ENCODE assay signal across 2 cellular contexts in genomic region chr12:32666510-32666909, GRCh38.
TF ChIP-seq lines count a peak whose summit lies in the region.

No MANE protein-coding gene starts in this region.

TF ChIP-seq in HepG2, 621 proteins besides CTCF, POLR2A, EP300 and RAD21:
- TF ChIP-seq ZNF552 (CRISPR knock-in tag; IDR thresholded peaks at IDR 0.05; ENCODE audit: borderline replicate concordance) (no peak), ATM (IDR thresholded peaks at IDR 0.05; ENCODE audit: borderline replicate concordance) (no peak), SIN3A (IDR thresholded peaks at IDR 0.05; ENCODE audit: borderline replicate concordance, low read depth, low read length) (no peak), ZBTB10 (CRISPR knock-in tag; IDR thresholded peaks at IDR 0.05; ENCODE audit: borderline replicate concordance) (no peak), ZBTB39 (CRISPR knock-in tag; IDR thresholded peaks at IDR 0.05) (no peak), ZNF547 (CRISPR knock-in tag; IDR thresholded peaks at IDR 0.05) (no peak), FIP1L1 (IDR thresholded peaks at IDR 0.05; ENCODE audit: borderline replicate concordance, insufficient read depth, low read depth, low read length) (no peak), RFXAP (CRISPR knock-in tag; IDR thresholded peaks at IDR 0.05; ENCODE audit: borderline replicate concordance) (no peak), ZKSCAN8 (CRISPR knock-in tag; IDR thresholded peaks at IDR 0.05; ENCODE audit: borderline replicate concordance) (no peak), MAF1 (CRISPR knock-in tag; IDR thresholded peaks at IDR 0.05; ENCODE audit: borderline replicate concordance) (no peak), POGZ (CRISPR knock-in tag; IDR thresholded peaks at IDR 0.05) (no peak), ZNF781 (CRISPR knock-in tag; IDR thresholded peaks at IDR 0.05; ENCODE audit: borderline replicate concordance, not compliant biosample characterization) (no peak), ZNF800 (CRISPR knock-in tag; IDR thresholded peaks at IDR 0.05) (no peak)

TF ChIP-seq in GM12878, 131 proteins besides CTCF, POLR2A, EP300 and RAD21:
- no peak for TF ChIP-seq RBBP5 (conservative IDR thresholded peaks at IDR 0.05)
- TF ChIP-seq PKNOX1 (IDR thresholded peaks at IDR 0.05) = 0 out of 2 replicates have a peak, but pooled peaks have one; percentile 30
